Comparison of ENCODE assay signal across 19 cellular contexts in the genomic region with DNA sequence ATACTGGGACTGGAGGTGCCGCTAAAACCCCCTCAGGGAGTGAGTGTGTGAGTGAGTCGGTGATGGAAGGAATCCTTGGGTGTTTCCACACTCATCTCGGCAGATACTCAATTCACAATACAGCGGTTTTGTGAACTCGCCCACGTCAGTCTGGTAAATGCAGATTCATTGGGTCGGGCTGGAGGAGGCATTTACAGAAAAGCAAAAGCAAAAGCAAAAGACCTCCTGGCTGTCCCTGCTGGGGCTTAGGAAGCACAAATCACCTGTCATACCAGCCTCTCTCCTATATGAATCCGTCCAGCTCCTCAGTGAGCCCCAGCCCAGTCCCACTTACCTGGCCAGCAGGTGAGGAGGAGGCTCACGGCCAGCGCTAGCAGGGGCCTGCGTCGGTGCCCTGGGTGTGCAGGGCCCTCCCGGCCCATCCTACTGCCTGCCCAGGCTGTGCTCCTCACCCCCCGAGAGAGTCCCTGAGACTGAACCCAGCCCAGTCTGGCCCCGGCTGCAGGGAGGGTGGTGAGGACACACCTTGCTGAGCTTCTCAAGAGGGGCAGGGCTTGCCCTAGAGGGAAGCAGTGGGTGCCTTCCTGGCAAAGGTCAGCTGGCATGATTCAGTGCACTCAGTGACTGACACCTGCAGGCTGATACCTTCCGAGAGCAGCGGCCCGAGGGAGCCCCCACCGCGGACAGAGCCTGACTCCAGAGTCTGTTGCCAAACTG. TPM values are rescaled to one million over a fixed set of nuclear protein-coding genes. Genes with fewer than 3 reads are reported as not detected.
DNase-seq lines count a peak whose midpoint lies in the region; ATAC-seq and TF ChIP-seq lines count a peak whose summit lies in the region.
"Had no signal": no experiment of that assay in that cellular context is flagged by ENCODE, and none has a peak within 500 bp of the region (broad histone marks: within the 10 kb centered on the region; RNA-seq: fewer than 3 reads in every experiment).

A gene (minus strand): TSS at position 475 of the 717 bp plus-strand sequence.

- peak within 1 kb of the TSS; percentile 10 for H3K27ac Mint-ChIP-seq in memory B cell

- ATAC-seq in Panc1 (peak; percentile 74), memory B cell (ENCODE audit: low read depth) (no peak), left lobe of liver (no peak)
- ATAC-seq: activated CD4-positive, CD25-positive, alpha-beta regulatory T cell treated with anti-CD3 and anti-CD28 coated beads, Interleukin-2, amount 50 U/mL, for 24 hours; GM12878; heart left ventricle; naive thymus-derived CD8-positive, alpha-beta T cell had no signal

- H3K27ac ChIP-seq in BLaER1 treated with 17β-estradiol and CSF1 and Interleukin-3, amounts not matched to agents 10 nM and 100 nM: no peak within 1 kb of the TSS
- H3K27ac ChIP-seq in Panc1 (ENCODE audit: low read length): peak within 1 kb of the TSS; percentile 77
- H3K27ac ChIP-seq in sigmoid colon: no peak within 1 kb of the TSS
- H3K27ac ChIP-seq: heart left ventricle had no signal

- H3K36me3 Mint-ChIP-seq in memory B cell: no peaks in the 10 kb centered on the region
- H3K36me3 Mint-ChIP-seq: naive thymus-derived CD8-positive, alpha-beta T cell had no signal

- H3K4me3 ChIP-seq in BLaER1 treated with 17β-estradiol and CSF1 and Interleukin-3, amounts not matched to agents 10 nM and 100 nM: no peak within 1 kb of the TSS
- H3K4me3 ChIP-seq in GM12865 (ENCODE audit: low read depth, low read length): peak within 1 kb of the TSS; percentile 28
- peak within 1 kb of the TSS; percentile 38 to 62 for H3K4me3 ChIP-seq in Panc1 (ENCODE audit: low read depth in 2 of 2, low read length in 2 of 2)
- H3K4me3 ChIP-seq in sigmoid colon: no peak within 1 kb of the TSS
- H3K4me3 ChIP-seq: GM12878, heart left ventricle, lung had no signal

- DNase-seq in GM12865 (ENCODE audit: low read depth) (peak; percentile 34), Panc1 (ENCODE audit: low read depth, low spot score) (no peak), memory B cell (ENCODE audit: low spot score in 2 of 2) (no peak), HK-2 (ENCODE audit: unreplicated experiment) (no peak), sigmoid colon (no peak), erythroblast (lab: John Stamatoyannopoulos, UW) (no peak), left lobe of liver (ENCODE audit: low spot score) (no peak)
- DNase-seq: aorta; cerebellar nuclear complex; heart left ventricle; naive thymus-derived CD8-positive, alpha-beta T cell; NCI-H146; stimulated activated CD8-positive, alpha-beta memory T cell treated with anti-CD3 and anti-CD28 coated beads, Interleukin-4, amount 100 ng/mL, for 48 hours; T-helper 9 cell had no signal

- peak within 1 kb of the TSS in 8 of 11 experiments; percentile 8 to 48 (median 33); a peak in 12 of 22 replicates for H3K4me2 ChIP-seq in BLaER1 treated with 17β-estradiol and CSF1 and Interleukin-3, amounts not matched to agents 10 nM and 100 nM

- H3K27me3 Mint-ChIP-seq in memory B cell: peaks cover 6% of the 10 kb centered on the region

- in situ Hi-C loops in Panc1 (cut with HindIII; ENCODE audit: low pct_unique_long_range_greater_than_20kb, low sequenced_read_pairs): no loop called here

- no peaks in the 10 kb centered on the region for H3K9me3 ChIP-seq in BLaER1 treated with 17β-estradiol and CSF1 and Interleukin-3, amounts not matched to agents 10 nM and 100 nM (replicated peaks in 1 of 11)
- no peaks in the 10 kb centered on the region for H3K9me3 ChIP-seq in Panc1 (ENCODE audit: control insufficient read depth, insufficient read depth, low read depth, low read length)
- no peaks in the 10 kb centered on the region for H3K9me3 ChIP-seq in sigmoid colon

- CTCF ChIA-PET in Panc1 (lab: Charles Lee): interaction anchor here (0.5 to 0.6 kb wide), 2 partner anchors 64 to 428 kb away, joined by 3 to 5 read pairs; no protein-coding TSS in a partner anchor

- intact Hi-C loops in Panc1 (cut with micrococcal nuclease; ENCODE audit: unreplicated experiment): no loop called here
- intact Hi-C loops in sigmoid colon (cut with DNase I): no loop called here

- no peak for TF ChIP-seq CTCF in GM12865 (IDR thresholded peaks at IDR 0.05; ENCODE audit: insufficient read depth, low read depth, low read length, missing control alignments)
- no peak for TF ChIP-seq CTCF in Panc1 (IDR thresholded peaks at IDR 0.05)
- TF ChIP-seq CTCF in sigmoid colon (IDR thresholded peaks at IDR 0.05): no peak

- no peaks in the 10 kb centered on the region for H3K36me3 ChIP-seq in BLaER1 treated with 17β-estradiol and CSF1 and Interleukin-3, amounts not matched to agents 10 nM and 100 nM
- no peaks in the 10 kb centered on the region for H3K36me3 ChIP-seq in Panc1 (ENCODE audit: control insufficient read depth, insufficient read depth, low read length)
- no peaks in the 10 kb centered on the region for H3K36me3 ChIP-seq in sigmoid colon
- H3K36me3 ChIP-seq: heart left ventricle had no signal

- H3K4me1 ChIP-seq in BLaER1 treated with 17β-estradiol and CSF1 and Interleukin-3, amounts not matched to agents 10 nM and 100 nM: peaks cover 0 to 33% (median 27%) of the 10 kb centered on the region in 10 experiments; a peak in 14 of 20 replicates
- H3K4me1 ChIP-seq in Panc1 (ENCODE audit: control insufficient read depth, insufficient read depth, low read length): peaks cover 8% of the 10 kb centered on the region
- H3K4me1 ChIP-seq in sigmoid colon: no peaks in the 10 kb centered on the region
- H3K4me1 ChIP-seq: heart left ventricle had no signal

- TF ChIP-seq EP300 in sigmoid colon (IDR thresholded peaks at IDR 0.05): no peak

- no peaks in the 10 kb centered on the region for H3K27me3 ChIP-seq in BLaER1 treated with 17β-estradiol and CSF1 and Interleukin-3, amounts not matched to agents 10 nM and 100 nM
- no peaks in the 10 kb centered on the region for H3K27me3 ChIP-seq in Panc1 (ENCODE audit: control insufficient read depth, insufficient read depth, low read length)
- H3K27me3 ChIP-seq in sigmoid colon: peaks cover 0 to 9% (median 0%) of the 10 kb centered on the region in 3 donors

- H3K4me1 Mint-ChIP-seq in memory B cell: no peaks in the 10 kb centered on the region
- H3K4me1 Mint-ChIP-seq: naive thymus-derived CD8-positive, alpha-beta T cell had no signal

- peak within 1 kb of the TSS; percentile 76 for H3K4me3 Mint-ChIP-seq in memory B cell

- BruUV-seq in Panc1 (replicated peaks; lab: Mats Ljungman, UMichigan): no TSS peak

- 42 to 69% methylated on average over 20 of the region's 20 CpGs for WGBS in sigmoid colon, 2 donors

- POLR2A ChIA-PET in Panc1 (lab: Charles Lee): no interaction called here

- peaks cover 8% of the 10 kb centered on the region for H3K9me3 Mint-ChIP-seq in memory B cell

- no peak for TF ChIP-seq POLR2A in sigmoid colon (IDR thresholded peaks at IDR 0.05)
- TF ChIP-seq POLR2A in erythroblast (IDR thresholded peaks at IDR 0.05; ENCODE audit: low read length): no peak

- H3K9ac ChIP-seq in BLaER1 treated with 17β-estradiol and CSF1 and Interleukin-3, amounts not matched to agents 10 nM and 100 nM: no peak within 1 kb of the TSS

- 0 out of 22 replicates have a peak, but pooled peaks cover 0 to 6% (median 0%) of the 10 kb centered on the region in 11 experiments for H4K20me1 ChIP-seq in BLaER1 treated with 17β-estradiol and CSF1 and Interleukin-3, amounts not matched to agents 10 nM and 100 nM

RNA-seq across cellular contexts. Expression of the gene that starts here (rescaled TPM):
- total RNA-seq in Panc1 (2021; ENCODE audit: unreplicated experiment): 3.4 TPM
- 27.5 TPM for polyA plus RNA-seq in Panc1 (2012; ENCODE audit: insufficient read length)
- total RNA-seq in sigmoid colon: under 1 TPM in 1 of 4 donors, not detected in 3; under 0.01 TPM
- under 1 TPM in 1 of 3 donors, not detected in 2; under 0.01 TPM for polyA plus RNA-seq in sigmoid colon
- total RNA-seq in left lobe of liver: not detected
- total RNA-seq: GM12878; naive thymus-derived CD8-positive, alpha-beta T cell; SK-MEL-5 had no signal
- polyA plus RNA-seq: aorta; heart left ventricle; naive thymus-derived CD8-positive, alpha-beta T cell had no signal

Comparison
In these comparisons a context has a peak if more than half of its experiments do, and no peak if none do; other contexts are left out.
1. H3K4me3 ChIP-seq: peak in GM12865 (single experiment) and Panc1 (2 of 2); none in BLaER1 treated with 17β-estradiol and CSF1 and Interleukin-3, amounts not matched to agents 10 nM and 100 nM (0 of 10) and sigmoid colon (0 of 4).